ENCODE assay signal across 7 cellular contexts in genomic region chr6:17186925-17187324, GRCh38.
"Had no signal": no experiment of that assay in that cellular context is flagged by ENCODE, and none has a peak within 500 bp of the region (broad histone marks: within the 10 kb centered on the region; RNA-seq: fewer than 3 reads in every experiment).

No MANE protein-coding gene starts in this region.

- H3K4me1 ChIP-seq: HAP-1 had no signal

- H3K9me3 ChIP-seq: HAP-1 had no signal

- H3K4me3 ChIP-seq: GM23248, HAP-1, K562 had no signal

- H3K27ac ChIP-seq: GM23248 had no signal

- FAIRE-seq: HTR-8/SVneo, K562 had no signal

- H3K36me3 ChIP-seq: HAP-1 had no signal

- DNase-seq: GM23248, GOT3, H7, IMR-90 had no signal
